22 cellular contexts compared by ENCODE assay signal in genomic region chr6:132052096-132052495, GRCh38.
A peak's percentile ranks its signal among the peaks of the same experiment; 100 is the strongest.
DNase-seq lines count a peak whose midpoint lies in the region; ATAC-seq, FAIRE-seq and TF ChIP-seq lines count a peak whose summit lies in the region.
"Had no signal": no experiment of that assay in that cellular context is flagged by ENCODE, and none has a peak within 500 bp of the region (broad histone marks: within the 10 kb centered on the region; RNA-seq: fewer than 3 reads in every experiment).

No MANE protein-coding gene starts in this region.

- ATAC-seq in HepG2, result no peak
- no peak for ATAC-seq in GM21381 (IDR thresholded peaks at IDR 0.05; ENCODE audit: unreplicated experiment)
- ATAC-seq: GM23338, HCT116, K562 had no signal

- DNase-seq in AG10803 (ENCODE audit: low read depth) (peak; percentile 40), GM23248 (peak; percentile 31), M059J (ENCODE audit: low read depth) (peak; percentile 33), fibroblast of peridontal ligament (ENCODE audit: extremely low read depth) (peak; percentile 81), HepG2 (ENCODE audit: low spot score) (no peak), GM12891 (ENCODE audit: insufficient read length, low spot score) (no peak), NCI-H345 treated with DMSO at 0.1 percent for 48 hours (lab: John Stamatoyannopoulos, UW; ENCODE audit: unreplicated experiment) (no peak)
- DNase-seq: 8988T; BE2C; C1 segment of cervical spinal cord; CD4-positive, CD25-positive, alpha-beta regulatory T cell; CD8-positive, alpha-beta memory T cell; COR-L47; DMS 273 treated with DMSO at 0.1 percent for 48 hours; DMS53; DND-41; GDM1 had no signal

- POLR2A ChIA-PET in HepG2 (lab: Yijun Ruan, JAX), result no interaction called here

- no peak overlapping the region for H3K4me2 ChIP-seq in GM23248 (ENCODE audit: unreplicated experiment)
- H3K4me2 ChIP-seq in HepG2 (ENCODE audit: low read depth, low read length), result no peak overlapping the region
- H3K4me2 ChIP-seq: GM23338 had no signal

- FAIRE-seq in HepG2 (lab: Jason Lieb, UNC) (no peak), GM12891 (lab: Jason Lieb, UNC) (no peak)
- FAIRE-seq: H54, K562 had no signal

- no peak overlapping the region for H2AFZ ChIP-seq in GM23248
- H2AFZ ChIP-seq in HepG2 (ENCODE audit: low read length), result no peak overlapping the region
- H2AFZ ChIP-seq: GM23338 had no signal

- no TSS peak for BruUV-seq in HepG2 (replicated peaks; lab: Mats Ljungman, UMichigan)

- H3K79me2 ChIP-seq in GM23248 (ENCODE audit: insufficient read depth) (no peaks in the 10 kb centered on the region), HepG2 (ENCODE audit: insufficient read depth, low read length) (no peaks in the 10 kb centered on the region)

- peaks cover 29% of the 10 kb centered on the region for H3K4me1 ChIP-seq in GM23248 (ENCODE audit: insufficient read depth)
- H3K4me1 ChIP-seq in HepG2 (ENCODE audit: insufficient read depth, low read length), result 0 out of 2 replicates have a peak, but pooled peaks cover 6% of the 10 kb centered on the region
- H3K4me1 ChIP-seq: BE2C had no signal

- no peak for TF ChIP-seq EP300 in HepG2 (IDR thresholded peaks at IDR 0.05; ENCODE audit: low read depth in 2 of 2, low read length in 2 of 2)
- no peak for TF ChIP-seq EP300 in HepG2 (CRISPR knock-in tag; IDR thresholded peaks at IDR 0.05; ENCODE audit: borderline replicate concordance)

- TF ChIP-seq POLR2A in HepG2 (IDR thresholded peaks at IDR 0.05; ENCODE audit: insufficient read depth in 1 of 2, low read depth in 2 of 2, low read length in 2 of 2) (no peak), GM12891 (IDR thresholded peaks at IDR 0.05; ENCODE audit: low read depth, low read length) (no peak)

- CTCF ChIA-PET in HepG2 (lab: Yijun Ruan, JAX; ENCODE audit: low intra/inter-chr PET ratio, low total read pairs), result no interaction called here

- in situ Hi-C loops in GM23248 (cut with MboI) (no loop called here), HepG2 (cut with HindIII; ENCODE audit: extremely low pct_ligation_motif_present, low pct_unique_long_range_greater_than_20kb) (no loop called here)

- TF ChIP-seq CTCF in AG10803 (conservative IDR thresholded peaks at IDR 0.05; ENCODE audit: low read length) (no peak), HepG2 (CRISPR knock-in tag; IDR thresholded peaks at IDR 0.05) (no peak)

- H3K4me3 ChIP-seq in AG10803 (ENCODE audit: low read length) (no peak overlapping the region), GM23248 (no peak overlapping the region), HepG2 (replicated peaks in 1 of 3; ENCODE audit: insufficient read depth in 1 of 3, low read depth in 2 of 3, low read length in 3 of 3) (no peak overlapping the region)
- H3K4me3 ChIP-seq: GM23338, K562 had no signal

- H4K20me1 ChIP-seq in GM23248 (ENCODE audit: insufficient read depth) (no peaks in the 10 kb centered on the region), HepG2 (ENCODE audit: insufficient read depth, low read length) (no peaks in the 10 kb centered on the region)

- H3K27ac ChIP-seq in GM23248 (0 out of 2 replicates have a peak overlapping the region, but pooled peaks have one; percentile 9), HepG2 (ENCODE audit: extremely low read length, insufficient read depth, low read length) (no peak overlapping the region)

- H3K36me3 ChIP-seq in GM23248 (ENCODE audit: low read depth), result no peaks in the 10 kb centered on the region
- H3K36me3 ChIP-seq in HepG2 (replicated peaks in 1 of 2; ENCODE audit: control insufficient read depth in 1 of 2, insufficient read depth in 2 of 2, low read length in 2 of 2), result no peaks in the 10 kb centered on the region
- H3K36me3 ChIP-seq: BE2C had no signal

- H3K9me2 ChIP-seq in GM23248 (ENCODE audit: insufficient read depth), result no peaks in the 10 kb centered on the region

- peaks cover 32% of the 10 kb centered on the region for H3F3A ChIP-seq in GM23248 (ENCODE audit: insufficient read depth)

- intact Hi-C loops in HepG2 (cut with micrococcal nuclease; ENCODE audit: unreplicated experiment), result no loop called here

- WGBS in GM23248 (ENCODE audit: low coverage in 1 of 2, low lambda C conversion rate in 2 of 2, missing lambda C conversion rate in 2 of 2), 2 experiments, result 2 to 11% methylated on average over 1 of the region's 1 CpG
- WGBS in HepG2 (ENCODE audit: low lambda C conversion rate), result 2% methylated on average over 1 of the region's 1 CpG

- no peaks in the 10 kb centered on the region for H3K9me3 ChIP-seq in GM23248 (ENCODE audit: low read depth)
- H3K9me3 ChIP-seq in HepG2 (ENCODE audit: low read length), result peaks cover 6% of the 10 kb centered on the region
- H3K9me3 ChIP-seq: BE2C had no signal

- TF ChIP-seq RAD21 in HepG2 (CRISPR knock-in tag; IDR thresholded peaks at IDR 0.05), result no peak

- H3K27me3 ChIP-seq in GM23248 (replicated peaks; ENCODE audit: insufficient read depth) (no peaks in the 10 kb centered on the region), HepG2 (ENCODE audit: control insufficient read depth in 1 of 2, insufficient read depth in 2 of 2, low read length in 2 of 2) (no peaks in the 10 kb centered on the region)
- H3K27me3 ChIP-seq: BE2C had no signal

- H3K9ac ChIP-seq in GM23248, result no peak overlapping the region
- no peak overlapping the region for H3K9ac ChIP-seq in HepG2 (ENCODE audit: insufficient read depth, low read depth, low read length)

TF ChIP-seq in GM12891, 5 proteins besides CTCF, POLR2A, EP300 and RAD21:
- no peak for TF ChIP-seq TAF1 (IDR thresholded peaks at IDR 0.05; ENCODE audit: low read depth, low read length)
- TF ChIP-seq PAX5 (IDR thresholded peaks at IDR 0.05; ENCODE audit: insufficient read depth, low read length, severe bottlenecking), result no peak
- TF ChIP-seq POLR2AphosphoS5 (IDR thresholded peaks at IDR 0.05; ENCODE audit: low read depth, low read length), result no peak
- TF ChIP-seq POU2F2 (IDR thresholded peaks at IDR 0.05; ENCODE audit: low read depth, low read length), result no peak
- TF ChIP-seq SPI1 (IDR thresholded peaks at IDR 0.05; ENCODE audit: low read depth, low read length), result no peak

Comparison
In these comparisons a context has a peak if more than half of its experiments do, and no peak if none do; other contexts are left out.
1. DNase-seq: peak in AG10803 (single experiment), GM23248 (single experiment), M059J (single experiment) and fibroblast of peridontal ligament (single experiment); none in HepG2 (single experiment), GM12891 (single experiment) and NCI-H345 treated with DMSO at 0.1 percent for 48 hours (single experiment).